Comparison of ENCODE assay signal across 10 cellular contexts in the genomic region with DNA sequence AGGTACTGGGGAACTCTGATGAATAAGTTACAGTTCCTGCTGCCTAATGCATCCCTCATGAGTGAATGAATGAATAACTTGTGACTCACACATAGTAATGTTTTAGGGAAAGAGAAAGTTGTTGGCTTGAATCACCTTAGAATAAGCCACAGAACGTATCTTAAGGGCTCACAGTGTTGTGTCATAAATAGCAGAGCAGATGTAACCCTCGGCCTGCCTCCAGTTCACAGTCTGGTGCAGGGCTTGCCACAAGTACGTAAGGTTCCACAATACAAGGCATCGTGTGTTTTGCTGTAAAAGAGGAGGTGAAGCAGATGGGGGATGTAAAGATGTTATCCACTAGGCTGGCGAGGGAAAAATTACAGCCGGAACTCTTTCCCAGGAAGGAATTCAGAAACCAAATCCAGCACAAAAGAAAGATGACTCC.
DNase-seq lines count a peak whose midpoint lies in the region; ATAC-seq and TF ChIP-seq lines count a peak whose summit lies in the region.
"Had no signal": no experiment of that assay in that cellular context is flagged by ENCODE, and none has a peak within 500 bp of the region (broad histone marks: within the 10 kb centered on the region; RNA-seq: fewer than 3 reads in every experiment).

No MANE protein-coding gene starts in this region.

- H3K9me3 ChIP-seq in mucosa of descending colon: no peaks in the 10 kb centered on the region

- H3K9me3 Mint-ChIP-seq in natural killer cell treated with Interleukin-12 subunit alpha and Interleukin-12 subunit beta and Interleukin-15 and Interleukin-18, amount 100 ng/mL, for 72 hours: no peaks in the 10 kb centered on the region
- H3K9me3 Mint-ChIP-seq in effector memory CD8-positive, alpha-beta T cell: no peaks in the 10 kb centered on the region

- DNase-seq in HT1080 (ENCODE audit: low read depth) (peak; percentile 98), dermis microvascular lymphatic vessel endothelial cell (ENCODE audit: low read depth in 2 of 2) (peak; percentile 39 to 86), posterior vena cava (ENCODE audit: low spot score) (peak; percentile 83), mucosa of descending colon (no peak), NCI-H2029 (lab: John Stamatoyannopoulos, UW) (no peak)
- DNase-seq in natural killer cell treated with Interleukin-12 subunit alpha and Interleukin-12 subunit beta and Interleukin-15 and Interleukin-18, amount 100 ng/mL, for 72 hours (ENCODE audit: low spot score): no peak
- DNase-seq in effector memory CD8-positive, alpha-beta T cell: no peak
- DNase-seq: activated T-cell treated with anti-CD3 and anti-CD28 coated beads, Interleukin-2, amount 50 U/mL, for 1 hour; NCI-H1417 treated with DMSO at 0.1 percent for 48 hours had no signal

- H3K4me3 Mint-ChIP-seq in natural killer cell treated with Interleukin-12 subunit alpha and Interleukin-12 subunit beta and Interleukin-15 and Interleukin-18, amount 100 ng/mL, for 72 hours: no peak overlapping the region
- H3K4me3 Mint-ChIP-seq in effector memory CD8-positive, alpha-beta T cell: no peak overlapping the region

- intact Hi-C loops in posterior vena cava (cut with DNase I): no loop called here
- intact Hi-C loops in mucosa of descending colon (cut with DNase I, micrococcal nuclease): no loop called here

- peaks cover 0 to 10% of the 10 kb centered on the region in 2 donors for H3K27me3 Mint-ChIP-seq in natural killer cell treated with Interleukin-12 subunit alpha and Interleukin-12 subunit beta and Interleukin-15 and Interleukin-18, amount 100 ng/mL, for 72 hours
- no peaks in the 10 kb centered on the region for H3K27me3 Mint-ChIP-seq in effector memory CD8-positive, alpha-beta T cell

- H3K36me3 ChIP-seq in mucosa of descending colon (ENCODE audit: low read depth): no peaks in the 10 kb centered on the region

- H3K27ac Mint-ChIP-seq in natural killer cell treated with Interleukin-12 subunit alpha and Interleukin-12 subunit beta and Interleukin-15 and Interleukin-18, amount 100 ng/mL, for 72 hours: no peak overlapping the region
- H3K27ac Mint-ChIP-seq in effector memory CD8-positive, alpha-beta T cell: no peak overlapping the region

- no peak overlapping the region for H3K4me3 ChIP-seq in mucosa of descending colon

- TF ChIP-seq CTCF in mucosa of descending colon (IDR thresholded peaks at IDR 0.05): no peak

- H3K4me1 Mint-ChIP-seq in natural killer cell treated with Interleukin-12 subunit alpha and Interleukin-12 subunit beta and Interleukin-15 and Interleukin-18, amount 100 ng/mL, for 72 hours (ENCODE audit: low read depth in 2 of 2): no peaks in the 10 kb centered on the region
- H3K4me1 Mint-ChIP-seq in effector memory CD8-positive, alpha-beta T cell (ENCODE audit: low read depth in 2 of 2): no peaks in the 10 kb centered on the region

- ATAC-seq in GM18873 (IDR thresholded peaks at IDR 0.05; ENCODE audit: low FRiP score, unreplicated experiment) (peak; percentile 63), mucosa of descending colon (no peak)
- ATAC-seq in natural killer cell treated with Interleukin-12 subunit alpha and Interleukin-12 subunit beta and Interleukin-15 and Interleukin-18, amount 100 ng/mL, for 72 hours: no peak
- ATAC-seq in effector memory CD8-positive, alpha-beta T cell (replicated peaks): no peak

- no peaks in the 10 kb centered on the region for H3K4me1 ChIP-seq in mucosa of descending colon (ENCODE audit: low read depth)

- no peaks in the 10 kb centered on the region for H3K36me3 Mint-ChIP-seq in natural killer cell treated with Interleukin-12 subunit alpha and Interleukin-12 subunit beta and Interleukin-15 and Interleukin-18, amount 100 ng/mL, for 72 hours
- H3K36me3 Mint-ChIP-seq in effector memory CD8-positive, alpha-beta T cell (ENCODE audit: insufficient read depth): no peaks in the 10 kb centered on the region

Comparison
In these comparisons a context has a peak if more than half of its experiments do, and no peak if none do; other contexts are left out.
1. DNase-seq: peak in HT1080 (single experiment), dermis microvascular lymphatic vessel endothelial cell (2 of 2) and posterior vena cava (single experiment); none in mucosa of descending colon (0 of 3), natural killer cell treated with Interleukin-12 subunit alpha and Interleukin-12 subunit beta and Interleukin-15 and Interleukin-18, amount 100 ng/mL, for 72 hours (single experiment), effector memory CD8-positive, alpha-beta T cell (0 of 3) and NCI-H2029 (single experiment).